In the genomic region with DNA sequence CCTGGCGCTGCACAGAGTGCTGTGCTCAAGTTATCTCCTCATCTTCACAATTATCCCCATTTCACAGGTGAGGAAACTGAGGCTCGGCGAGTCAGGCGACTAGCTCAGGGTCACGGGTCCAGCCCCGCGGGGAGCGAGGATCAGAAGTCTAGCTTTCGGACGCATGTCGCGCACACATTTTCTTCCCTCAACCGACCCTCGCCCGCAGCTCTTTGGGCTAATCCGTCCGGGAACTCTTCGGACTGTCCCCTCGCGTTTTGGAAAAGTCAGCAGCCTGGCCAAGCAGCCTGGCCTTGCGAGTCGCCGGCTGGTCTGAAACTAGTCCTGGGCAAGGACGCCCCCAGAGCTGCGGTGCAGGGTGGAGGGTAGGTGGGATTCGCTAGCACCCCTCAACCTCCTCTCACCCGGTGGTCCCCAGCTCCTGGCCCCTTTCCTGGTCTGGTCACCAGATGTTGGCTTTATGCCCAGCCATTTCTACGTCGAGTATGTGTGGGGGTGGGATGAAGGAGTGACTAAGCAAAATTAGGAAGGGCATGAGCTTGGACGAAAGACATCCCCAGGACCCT, we compare ENCODE assay signal across 1 cellular context.
TF ChIP-seq lines count a peak whose summit lies in the region.

No MANE protein-coding gene starts in this region.

TF ChIP-seq in GM23338, 12 proteins besides CTCF, POLR2A, EP300 and RAD21 (continued from another document):
- TF ChIP-seq, protein P1, sequence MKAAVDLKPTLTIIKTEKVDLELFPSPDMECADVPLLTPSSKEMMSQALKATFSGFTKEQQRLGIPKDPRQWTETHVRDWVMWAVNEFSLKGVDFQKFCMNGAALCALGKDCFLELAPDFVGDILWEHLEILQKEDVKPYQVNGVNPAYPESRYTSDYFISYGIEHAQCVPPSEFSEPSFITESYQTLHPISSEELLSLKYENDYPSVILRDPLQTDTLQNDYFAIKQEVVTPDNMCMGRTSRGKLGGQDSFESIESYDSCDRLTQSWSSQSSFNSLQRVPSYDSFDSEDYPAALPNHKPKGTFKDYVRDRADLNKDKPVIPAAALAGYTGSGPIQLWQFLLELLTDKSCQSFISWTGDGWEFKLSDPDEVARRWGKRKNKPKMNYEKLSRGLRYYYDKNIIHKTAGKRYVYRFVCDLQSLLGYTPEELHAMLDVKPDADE (IDR thresholded peaks at IDR 0.05) = no peak
